In the genomic region with DNA sequence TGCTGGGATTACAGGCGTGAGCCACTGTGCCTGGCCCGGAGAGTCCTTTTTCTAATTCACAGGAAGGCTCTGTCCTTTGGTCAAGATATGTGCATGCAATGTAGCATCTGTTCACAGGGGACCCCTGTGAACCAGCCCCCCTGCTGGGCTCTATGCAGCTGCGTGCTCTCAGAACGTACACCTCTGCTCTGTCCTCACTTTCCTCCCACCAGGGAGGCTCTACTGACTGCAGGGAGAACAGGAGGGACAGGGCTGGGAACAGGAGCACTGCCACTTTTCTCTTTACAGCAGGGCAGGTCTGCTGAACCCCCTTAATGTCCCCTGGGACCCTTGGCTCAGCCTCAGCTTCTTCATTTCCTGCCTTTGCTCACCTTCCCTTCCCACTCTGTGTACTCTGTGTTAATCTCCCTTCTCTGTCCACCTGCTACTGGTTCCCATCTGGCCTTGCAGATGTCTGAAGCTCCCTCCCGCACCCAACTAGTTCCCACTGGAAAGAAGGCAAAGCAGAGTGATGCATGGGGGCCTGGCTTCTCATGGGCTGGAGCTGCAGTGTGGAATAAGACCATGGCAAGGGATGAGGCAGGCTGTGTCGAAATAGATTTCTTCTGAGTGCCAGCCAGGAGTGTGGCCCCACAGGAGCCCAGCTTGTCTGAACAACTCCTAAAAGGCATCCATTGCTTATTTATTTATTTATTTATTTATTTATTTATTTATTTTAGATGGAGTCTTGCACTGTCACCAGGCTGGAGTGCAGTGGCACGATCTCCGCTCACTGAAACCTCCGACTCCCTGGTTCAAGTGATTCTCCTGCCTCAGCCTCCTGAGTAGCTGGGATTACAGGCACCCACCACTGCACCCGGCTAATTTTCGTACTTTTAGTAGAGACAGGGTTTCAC, we compare ENCODE assay signal across 13 cellular contexts.
"Had no signal": no experiment of that assay in that cellular context is flagged by ENCODE, and none has a peak within 500 bp of the region (broad histone marks: within the 10 kb centered on the region; RNA-seq: fewer than 3 reads in every experiment).

No MANE protein-coding gene starts in this region.

- H3K27ac Mint-ChIP-seq: activated T-helper 17 cell treated with anti-CD3 and anti-CD28 coated beads, Interleukin-2, amount 50 U/mL, for 72 hours; nephron progenitor cell; T-cell had no signal

- ATAC-seq: activated T-helper 17 cell treated with anti-CD3 and anti-CD28 coated beads, Interleukin-2, amount 50 U/mL, for 72 hours; pancreas; T-cell had no signal

- H3K27me3 ChIP-seq: testis had no signal

- H3K36me3 Mint-ChIP-seq: T-cell had no signal

- H3K4me3 Mint-ChIP-seq: activated T-helper 17 cell treated with anti-CD3 and anti-CD28 coated beads, Interleukin-2, amount 50 U/mL, for 72 hours; nephron progenitor cell; T-cell had no signal

- H3K4me3 ChIP-seq: cardiac muscle cell, pancreas, sigmoid colon, spleen, stomach, testis had no signal

- H3K4me1 ChIP-seq: pancreas, sigmoid colon, testis had no signal

- H3K9me3 Mint-ChIP-seq: activated T-helper 17 cell treated with anti-CD3 and anti-CD28 coated beads, Interleukin-2, amount 50 U/mL, for 72 hours; T-cell had no signal

- DNase-seq: activated naive CD4-positive, alpha-beta T cell treated with anti-CD3 and anti-CD28 coated beads, Interleukin-2, amount 50 U/mL, for 16 hours; hippocampal formation; nephron progenitor cell; sigmoid colon; spleen; stimulated activated CD4-positive, alpha-beta T cell treated with anti-CD3 and anti-CD28 coated beads, Interleukin-1b, Interleukin-23, amount 100 ng/mL, for 48 hours; stomach; T-cell; T-helper 9 cell; testis had no signal

- H3K36me3 ChIP-seq: cardiac muscle cell, pancreas, sigmoid colon had no signal

- H3K9me3 ChIP-seq: pancreas, sigmoid colon, spleen, stomach, testis had no signal
